23 cellular contexts compared by ENCODE assay signal in the genomic region with DNA sequence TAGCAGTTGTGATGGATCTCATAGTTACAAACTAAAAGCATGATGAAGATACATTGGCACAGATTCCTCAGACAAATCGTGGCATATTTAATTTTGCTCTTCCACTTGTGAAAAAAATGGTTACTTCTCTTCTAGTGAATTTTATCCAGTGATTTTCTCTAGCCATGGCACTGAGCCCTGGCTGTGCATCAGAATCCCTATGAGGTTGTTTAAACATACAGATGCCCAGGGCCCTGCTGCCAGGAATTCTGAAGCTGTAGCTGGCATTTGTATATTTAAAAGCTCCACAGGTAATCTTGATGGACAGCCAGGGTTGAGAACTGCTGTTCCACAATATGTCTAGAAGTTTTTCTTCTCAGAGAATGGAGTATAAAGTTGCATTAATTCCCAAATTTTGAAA.
"Had no signal": no experiment of that assay in that cellular context is flagged by ENCODE, and none has a peak within 500 bp of the region (broad histone marks: within the 10 kb centered on the region; RNA-seq: fewer than 3 reads in every experiment).

No MANE protein-coding gene starts in this region.

- H3K27ac ChIP-seq: coronary artery, dorsolateral prefrontal cortex, esophagus muscularis mucosa, foreskin keratinocyte, gastroesophageal sphincter, heart left ventricle, hepatocyte, left lung, lower lobe of right lung had no signal

- H3K27me3 ChIP-seq: dorsolateral prefrontal cortex, esophagus muscularis mucosa, gastroesophageal sphincter, heart left ventricle, hepatocyte, left lung had no signal

- DNase-seq: dermis blood vessel endothelial cell; effector CD4-positive, alpha-beta T cell; effector memory CD4-positive, alpha-beta T cell; foreskin keratinocyte; heart left ventricle; hypothalamus; immature natural killer cell; left cardiac atrium; left lung; left ventricle myocardium superior; lower lobe of right lung; mesenchymal stem cell; mucosa of descending colon; naive B cell had no signal

- FAIRE-seq: endothelial cell of umbilical vein, frontal cortex, islet of Langerhans, keratinocyte had no signal

- H3K4me1 ChIP-seq: esophagus muscularis mucosa, gastroesophageal sphincter, left lung had no signal

- H3K4me3 ChIP-seq: coronary artery, dorsolateral prefrontal cortex, esophagus muscularis mucosa, gastroesophageal sphincter, heart left ventricle, hepatocyte, left lung, lower lobe of right lung, mucosa of descending colon had no signal

- ATAC-seq: foreskin keratinocyte, gastroesophageal sphincter, heart left ventricle, left cardiac atrium, left lung, left ventricle myocardium superior, lower lobe of right lung, mucosa of descending colon had no signal

- H3K36me3 ChIP-seq: esophagus muscularis mucosa, gastroesophageal sphincter, heart left ventricle, left lung, lower lobe of right lung had no signal
